In genomic region chr4:39527296-39528055, GRCh38 we compare ENCODE assay signal across 8 cellular contexts. TPM values are rescaled to one million over a fixed set of nuclear protein-coding genes. Genes with fewer than 3 reads are reported as not detected.
A peak's percentile ranks its signal among the peaks of the same experiment; 100 is the strongest.
DNase-seq lines count a peak whose midpoint lies in the region; ATAC-seq lines count a peak whose summit lies in the region.

Gene UGDH (minus strand): TSS chr4:39527439. CDS start chr4:39521512, 5,927 bp downstream.

- H3K27ac ChIP-seq in mesendoderm (ENCODE audit: low read depth, low read length), result peak within 1 kb of the TSS; percentile 95

- peak within 1 kb of the TSS; percentile 98 for H3K56ac ChIP-seq in mesendoderm (ENCODE audit: low read length)

- CTCF ChIA-PET in activated CD8-positive, alpha-beta memory T cell treated with anti-CD3 and anti-CD28 coated beads, Interleukin-2, amount 10 ng/mL, durations not matched to agents 7 days and 5 days (lab: Charles Lee), result interaction anchor here (0.6 to 1.9 kb wide), 6 partner anchors 9 to 172 kb away, joined by 3 to 12 read pairs (median 4); partner anchors contain the start of genes LIAS and SMIM14

- H3K36me3 ChIP-seq in NT2/D1 (ENCODE audit: insufficient read depth, insufficient read length, low read length) (peaks cover 15% of the 10 kb centered on the region), endocrine pancreas (ENCODE audit: control insufficient read depth, insufficient read depth, low read length) (peaks cover 2% of the 10 kb centered on the region), mesendoderm (ENCODE audit: control insufficient read depth, insufficient read depth, low read length) (no peaks in the 10 kb centered on the region)

- peak within 1 kb of the TSS; percentile 86 for H3K4me3 ChIP-seq in NT2/D1 (ENCODE audit: insufficient read length, low read depth)
- H3K4me3 ChIP-seq in endocrine pancreas (ENCODE audit: control insufficient read depth, insufficient read depth, low read length), result peak within 1 kb of the TSS; percentile 98
- peak within 1 kb of the TSS; percentile 87 for H3K4me3 ChIP-seq in mesendoderm (ENCODE audit: low read length)

- peaks cover 16% of the 10 kb centered on the region for H3K4me1 Mint-ChIP-seq in activated CD8-positive, alpha-beta memory T cell treated with anti-CD3 and anti-CD28 coated beads, Interleukin-2, amount 10 ng/mL, durations not matched to agents 7 days and 5 days

- peak within 1 kb of the TSS; percentile 34 for H3K4me2 ChIP-seq in mesendoderm (ENCODE audit: low read length)

- no CpG with 5 or more reads among the region's 72 CpGs for WGBS in mesendoderm (ENCODE audit: extremely low coverage, insufficient coverage, low lambda C conversion rate)

- H3K9me3 ChIP-seq in NT2/D1 (ENCODE audit: insufficient read depth, low read length), result peaks cover 27% of the 10 kb centered on the region; the same call in 1 of the 2 replicates
- no peaks in the 10 kb centered on the region for H3K9me3 ChIP-seq in endocrine pancreas (ENCODE audit: control insufficient read depth, low read length)

- H3K27me3 ChIP-seq in NT2/D1 (ENCODE audit: insufficient read depth, insufficient read length) (no peaks in the 10 kb centered on the region), endocrine pancreas (ENCODE audit: control insufficient read depth, insufficient read depth, low read length) (no peaks in the 10 kb centered on the region), mesendoderm (ENCODE audit: insufficient read depth, low read length, poor library complexity) (no peaks in the 10 kb centered on the region)

- DNase-seq in Caki2 (ENCODE audit: low read depth) (peak; percentile 99), HUDEP-2 (lab: John Stamatoyannopoulos, UW; ENCODE audit: unreplicated experiment in 76 of 76) (peak in 75 of 76 experiments; percentile 31 to 93 (median 84)), NT2/D1 (ENCODE audit: low read depth, low spot score) (peak; percentile 88), mesendoderm (peak; percentile 99)
- peak; percentile 94 for DNase-seq in activated CD8-positive, alpha-beta memory T cell treated with anti-CD3 and anti-CD28 coated beads, Interleukin-2, amount 10 ng/mL, durations not matched to agents 7 days and 5 days
- peak; percentile 76 for DNase-seq in stimulated activated CD8-positive, alpha-beta memory T cell treated with anti-CD3 and anti-CD28 coated beads, Interleukin-15, amount 100 ng/mL, for 1 hour (ENCODE audit: low read depth)

- peaks cover 5% of the 10 kb centered on the region for H3K79me1 ChIP-seq in mesendoderm (ENCODE audit: low read length)

- H3K27ac Mint-ChIP-seq in activated CD8-positive, alpha-beta memory T cell treated with anti-CD3 and anti-CD28 coated beads, Interleukin-2, amount 10 ng/mL, durations not matched to agents 7 days and 5 days, result peak within 1 kb of the TSS; percentile 89

- no peak within 1 kb of the TSS for H2BK15ac ChIP-seq in mesendoderm (replicated peaks; ENCODE audit: low read depth)

- peaks cover 9% of the 10 kb centered on the region for H3K9me3 Mint-ChIP-seq in activated CD8-positive, alpha-beta memory T cell treated with anti-CD3 and anti-CD28 coated beads, Interleukin-2, amount 10 ng/mL, durations not matched to agents 7 days and 5 days (ENCODE audit: low read depth)

- H3K18ac ChIP-seq in mesendoderm (ENCODE audit: low read length), result peak within 1 kb of the TSS; percentile 46

- H3K4me1 ChIP-seq in NT2/D1 (ENCODE audit: insufficient read depth, insufficient read length), result no peaks in the 10 kb centered on the region
- peaks cover 16% of the 10 kb centered on the region for H3K4me1 ChIP-seq in endocrine pancreas (ENCODE audit: control insufficient read depth, insufficient read depth, low read length)
- no peaks in the 10 kb centered on the region for H3K4me1 ChIP-seq in mesendoderm (ENCODE audit: control insufficient read depth, low read depth, low read length)

- no peak within 1 kb of the TSS for H3K23ac ChIP-seq in mesendoderm (ENCODE audit: low read length)

- in situ Hi-C loops in Caki2 (cut with HindIII; ENCODE audit: low pct_unique_long_range_greater_than_20kb, low sequenced_read_pairs), result no loop called here

- no peak within 1 kb of the TSS for H2BK120ac ChIP-seq in mesendoderm (ENCODE audit: low read depth, low read length)

- peak; percentile 96 for ATAC-seq in GM21381 (IDR thresholded peaks at IDR 0.05; ENCODE audit: unreplicated experiment)
- peak; percentile 99 for ATAC-seq in activated CD8-positive, alpha-beta memory T cell treated with anti-CD3 and anti-CD28 coated beads, Interleukin-2, amount 10 ng/mL, durations not matched to agents 7 days and 5 days

- H3K79me2 ChIP-seq in mesendoderm (ENCODE audit: control insufficient read depth, insufficient read depth, low read length), result peaks cover 24% of the 10 kb centered on the region

- peak within 1 kb of the TSS; percentile 96 for H3K4me3 Mint-ChIP-seq in activated CD8-positive, alpha-beta memory T cell treated with anti-CD3 and anti-CD28 coated beads, Interleukin-2, amount 10 ng/mL, durations not matched to agents 7 days and 5 days

- H3K27me3 Mint-ChIP-seq in activated CD8-positive, alpha-beta memory T cell treated with anti-CD3 and anti-CD28 coated beads, Interleukin-2, amount 10 ng/mL, durations not matched to agents 7 days and 5 days, result no peaks in the 10 kb centered on the region

- H2AK5ac ChIP-seq in mesendoderm (ENCODE audit: low read length), result no peak within 1 kb of the TSS

- peak within 1 kb of the TSS; percentile 89 for H2BK5ac ChIP-seq in mesendoderm (ENCODE audit: low read length)

- H4K5ac ChIP-seq in mesendoderm (ENCODE audit: low read length), result no peak within 1 kb of the TSS

- H3K36me3 Mint-ChIP-seq in activated CD8-positive, alpha-beta memory T cell treated with anti-CD3 and anti-CD28 coated beads, Interleukin-2, amount 10 ng/mL, durations not matched to agents 7 days and 5 days, result peaks cover 22% of the 10 kb centered on the region

- H3K9ac ChIP-seq in NT2/D1 (ENCODE audit: insufficient read length, low read depth) (peak within 1 kb of the TSS; percentile 92), endocrine pancreas (ENCODE audit: control insufficient read depth, insufficient read depth, low read length) (peak within 1 kb of the TSS; percentile 97), mesendoderm (ENCODE audit: low read length) (peak within 1 kb of the TSS; percentile 88)

- peak within 1 kb of the TSS; percentile 81 for H3K4ac ChIP-seq in mesendoderm (ENCODE audit: low read depth, low read length)

- no peak within 1 kb of the TSS for H4K8ac ChIP-seq in mesendoderm (ENCODE audit: low read depth, low read length)

RNA-seq across cellular contexts. Expression of gene UGDH, which starts in this region (rescaled TPM):
- 817 and 999 TPM in 2 replicates for total RNA-seq in Caki2 (2014; rRNA removed; shearing (Covaris generic); ENCODE audit: low replicate concordance)
- 10 to 100 TPM; 11.9 to 20.2 TPM for total RNA-seq in activated CD8-positive, alpha-beta memory T cell treated with anti-CD3 and anti-CD28 coated beads, Interleukin-2, amount 10 ng/mL, durations not matched to agents 7 days and 5 days
- polyA plus RNA-seq in mesendoderm (2013, experiment 1 of 2), result 82.2 TPM
- polyA plus RNA-seq in mesendoderm (2013, experiment 2 of 2), result 82.0 TPM

Comparison
In these comparisons a context has a peak if more than half of its experiments do, and no peak if none do; other contexts are left out.
1. Peak in every context shown above with its lines: DNase-seq, ATAC-seq, H3K4me3 ChIP-seq and H3K27ac ChIP-seq.
2. RNA of gene UGDH (total RNA-seq): 817 to 999 TPM in Caki2; 11.9 to 20.2 TPM in activated CD8-positive, alpha-beta memory T cell treated with anti-CD3 and anti-CD28 coated beads, Interleukin-2, amount 10 ng/mL, durations not matched to agents 7 days and 5 days; every median in the first group is over 10 times any median in the second.